Comparison of ENCODE assay signal across 1 cellular context in genomic region chr2:117615106-117615505, GRCh38.
TF ChIP-seq lines count a peak whose summit lies in the region.

No MANE protein-coding gene starts in this region.

TF ChIP-seq in H1, 55 proteins besides CTCF, POLR2A, EP300 and RAD21 (continued from another document):
- no peak for TF ChIP-seq HDAC6 (IDR thresholded peaks at IDR 0.05; ENCODE audit: low read depth, low read length)
- no peak for TF ChIP-seq CHD7 (IDR thresholded peaks at IDR 0.05; ENCODE audit: insufficient replicate concordance, low read length)
TF ChIP-seq in H1: peak in this region for 0.
